10 cellular contexts compared by ENCODE assay signal in the genomic region with DNA sequence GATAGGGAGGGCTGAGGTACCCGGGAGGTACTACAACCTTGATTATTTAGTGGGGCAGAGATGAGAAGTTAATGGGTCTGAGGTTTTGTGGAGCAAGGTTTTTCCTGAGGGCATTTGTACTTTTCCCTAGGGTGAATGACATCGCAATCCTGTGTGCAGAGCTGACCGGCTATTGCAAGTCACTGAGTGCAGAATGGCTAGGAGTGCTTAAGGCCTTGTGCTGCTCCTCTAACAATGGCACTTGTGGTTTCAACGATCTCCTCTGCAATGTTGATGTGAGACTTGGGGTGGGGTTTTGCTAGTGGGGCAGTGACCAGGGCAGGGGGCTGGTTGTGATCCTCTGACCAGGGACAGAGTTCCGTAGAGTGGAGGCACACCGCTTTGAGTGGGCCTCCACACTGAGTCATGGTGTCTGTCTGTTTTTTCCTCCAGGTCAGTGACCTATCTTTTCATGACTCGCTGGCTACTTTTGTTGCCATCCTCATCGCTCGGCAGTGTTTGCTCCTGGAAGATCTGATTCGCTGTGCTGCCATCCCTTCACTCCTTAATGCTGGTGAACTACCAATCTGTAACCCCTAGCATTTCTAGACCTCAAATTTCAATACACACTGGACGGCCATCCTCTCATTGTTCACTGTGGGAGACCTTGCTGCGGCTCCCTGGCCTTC. TPM values are rescaled to one million over a fixed set of nuclear protein-coding genes. Genes with fewer than 3 reads are reported as not detected.
A peak's percentile ranks its signal among the peaks of the same experiment; 100 is the strongest.
DNase-seq lines count a peak whose midpoint lies in the region; ATAC-seq and TF ChIP-seq lines count a peak whose summit lies in the region.
"Had no signal": no experiment of that assay in that cellular context is flagged by ENCODE, and none has a peak within 500 bp of the region (broad histone marks: within the 10 kb centered on the region; RNA-seq: fewer than 3 reads in every experiment).

No MANE protein-coding gene starts in this region.

- no peak overlapping the region for H3K4me3 Mint-ChIP-seq in T-helper 2 cell treated with Interferon-gamma antibody and Interleukin-4, amounts not matched to agents 5 μg/mL and 100 μg/mL, for 36 hours
- H3K4me3 Mint-ChIP-seq in T-cell (no peak overlapping the region), osteocyte (ENCODE audit: unreplicated experiment) (no peak overlapping the region)

- DNase-seq in T-helper 2 cell treated with Interferon-gamma antibody and Interleukin-4, amounts not matched to agents 5 μg/mL and 100 μg/mL, for 36 hours (ENCODE audit: low spot score), result no peak
- DNase-seq in T-helper 2 cell (no peak), T-cell (no peak), fibroblast of gingiva (ENCODE audit: low read depth) (peak; percentile 7), osteocyte (ENCODE audit: extremely low spot score, unreplicated experiment) (no peak), NCI-H524 (lab: John Stamatoyannopoulos, UW) (no peak)
- DNase-seq in central memory CD4-positive, alpha-beta T cell, result no peak

- no peak for TF ChIP-seq CTCF in osteocyte (IDR thresholded peaks at IDR 0.05)

- H3K9me3 Mint-ChIP-seq in T-helper 2 cell treated with Interferon-gamma antibody and Interleukin-4, amounts not matched to agents 5 μg/mL and 100 μg/mL, for 36 hours, result no peaks in the 10 kb centered on the region
- H3K9me3 Mint-ChIP-seq in T-cell (no peaks in the 10 kb centered on the region), osteocyte (ENCODE audit: unreplicated experiment) (no peaks in the 10 kb centered on the region)

- peaks cover 13% of the 10 kb centered on the region for H3K4me1 Mint-ChIP-seq in T-helper 2 cell treated with Interferon-gamma antibody and Interleukin-4, amounts not matched to agents 5 μg/mL and 100 μg/mL, for 36 hours (ENCODE audit: low read depth)
- H3K4me1 Mint-ChIP-seq in T-cell (peaks cover 8 to 26% (median 20%) of the 10 kb centered on the region in 3 donors), osteocyte (ENCODE audit: unreplicated experiment) (peaks cover 3% of the 10 kb centered on the region)

- no peaks in the 10 kb centered on the region for H3K27me3 Mint-ChIP-seq in T-helper 2 cell treated with Interferon-gamma antibody and Interleukin-4, amounts not matched to agents 5 μg/mL and 100 μg/mL, for 36 hours (ENCODE audit: low read depth)
- peaks cover 0 to 23% of the 10 kb centered on the region in 2 donors for H3K27me3 Mint-ChIP-seq in T-cell
- no peaks in the 10 kb centered on the region for H3K27me3 Mint-ChIP-seq in osteocyte (ENCODE audit: unreplicated experiment)

- CTCF ChIA-PET in T-cell (lab: Charles Lee), result interaction anchor here (0.5 to 3.0 kb wide), 12 partner anchors 8 to 158 kb away, joined by 3 to 25 read pairs (median 6); a partner anchor contains a TSS

- ATAC-seq in T-cell (replicated peaks in 1 of 4) (no peak), HG02798 (IDR thresholded peaks at IDR 0.05; ENCODE audit: poor library complexity, unreplicated experiment) (no peak)

- POLR2A ChIA-PET in T-cell (lab: Charles Lee), result interaction anchor here in 1 of 2 donors (0.6 to 0.9 kb wide), 2 partner anchors 10 to 17 kb away, joined by 4 to 5 read pairs; a partner anchor contains a TSS

- peak overlapping the region; percentile 80 for H3K27ac Mint-ChIP-seq in T-helper 2 cell treated with Interferon-gamma antibody and Interleukin-4, amounts not matched to agents 5 μg/mL and 100 μg/mL, for 36 hours
- H3K27ac Mint-ChIP-seq in T-cell (peak overlapping the region; percentile 19 to 89), osteocyte (ENCODE audit: unreplicated experiment) (peak overlapping the region; percentile 37)

- peaks cover 64% of the 10 kb centered on the region for H3K36me3 Mint-ChIP-seq in T-helper 2 cell treated with Interferon-gamma antibody and Interleukin-4, amounts not matched to agents 5 μg/mL and 100 μg/mL, for 36 hours (ENCODE audit: low read depth)
- H3K36me3 Mint-ChIP-seq in T-cell (peaks cover 46% of the 10 kb centered on the region), osteocyte (ENCODE audit: unreplicated experiment) (peaks cover 25% of the 10 kb centered on the region)

RNA-seq across cellular contexts. Expression of a gene that starts 9.9 kb away (rescaled TPM):
- 10 to 100 TPM; 63.8 to 78.3 (median 72.0) TPM for total RNA-seq in T-cell
- 50.3 and 58.5 TPM in 2 replicates for total RNA-seq in osteocyte

RNA-seq across cellular contexts. Expression of a gene that starts 16.3 kb away (rescaled TPM):
- total RNA-seq in T-cell (1 to 10 TPM; 2.9 to 3.7 (median 3.2) TPM), osteocyte (0.51 and 1.1 TPM in 2 replicates)

RNA-seq across cellular contexts. Expression of a gene that starts 16.9 kb away (rescaled TPM):
- total RNA-seq in T-cell (100 to 1,000 TPM; 285 to 380 (median 312) TPM), osteocyte (not detected in 2 replicates)

RNA-seq across cellular contexts. Expression of a gene that starts 21.8 kb away (rescaled TPM):
- total RNA-seq in T-cell (10 to 100 TPM; 33.8 to 86.6 (median 39.6) TPM), osteocyte (not detected in 2 replicates)
- total RNA-seq: heart right ventricle, upper lobe of right lung had no signal

RNA-seq across cellular contexts. Expression of a gene that starts 32.6 kb away (rescaled TPM):
- 10 to 100 TPM; 30.4 to 45.9 (median 38.1) TPM for total RNA-seq in T-cell
- total RNA-seq in osteocyte, result 17.1 and 23.3 TPM in 2 replicates

Comparison
In these comparisons a context has a peak if more than half of its experiments do, and no peak if none do; other contexts are left out.
1. RNA of a gene that starts 16.9 kb away (total RNA-seq): 285 to 380 TPM in T-cell; not detected in osteocyte; every median in the first group is over 100 times any median in the second.
2. Peak in every context shown above with its lines, with median percentiles within 50 percentile points of each other: H3K27ac Mint-ChIP-seq.